37 cellular contexts compared by ENCODE assay signal in the genomic region with DNA sequence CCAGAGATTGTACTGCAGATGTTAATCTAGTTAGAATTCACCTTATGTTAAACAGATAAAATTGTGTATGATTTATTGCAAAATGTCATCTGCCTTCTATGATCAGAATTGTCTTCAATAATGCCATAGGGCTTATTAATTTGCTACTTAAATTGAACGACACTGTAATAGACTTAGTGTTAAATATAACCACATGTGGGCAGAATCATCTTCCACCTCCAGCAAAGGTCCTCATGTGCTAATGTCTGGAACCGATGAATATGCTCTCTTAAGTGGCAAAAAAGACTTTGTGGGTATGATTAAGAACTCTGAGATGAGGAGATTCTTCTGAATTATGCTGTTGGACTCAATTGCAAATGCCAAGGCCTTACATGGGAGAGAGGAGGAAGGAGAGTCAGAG. TPM values are rescaled to one million over a fixed set of nuclear protein-coding genes. Genes with fewer than 3 reads are reported as not detected.
"Had no signal": no experiment of that assay in that cellular context is flagged by ENCODE, and none has a peak within 500 bp of the region (broad histone marks: within the 10 kb centered on the region; RNA-seq: fewer than 3 reads in every experiment).

No MANE protein-coding gene starts in this region.

- DNase-seq: Karpas-422, Kasumi-1, KG1, MG63, MM.1S, MV-4-11, NCI-H1048, NCI-H1092, NCI-H1092 treated with DMSO at 0.1 percent for 48 hours, NCI-H1105, NCI-H1105 treated with DMSO at 0.1 percent for 48 hours, NCI-H1417, NCI-H1417 treated with DMSO at 0.1 percent for 48 hours, NCI-H1436, NCI-H1436 treated with DMSO at 0.1 percent for 48 hours, NCI-H146, NCI-H1694, NCI-H1694 treated with DMSO at 0.1 percent for 48 hours, NCI-H187, NCI-H187 treated with DMSO at 0.1 percent for 48 hours, NCI-H1930, NCI-H2029, NCI-H2029 treated with DMSO at 0.1 percent for 48 hours, NCI-H2081, NCI-H2081 treated with DMSO at 0.1 percent for 48 hours, NCI-H2107, NCI-H2171, NCI-H2171 treated with DMSO at 0.1 percent for 48 hours, NCI-H2227 treated with DMSO at 0.1 percent for 48 hours, NCI-H226, NCI-H345, NCI-H446, NCI-H446 treated with DMSO at 0.1 percent for 48 hours had no signal

RNA-seq across cellular contexts. Expression of a gene that starts 4.3 kb away (rescaled TPM):
- total RNA-seq: LHCN-M2, M059J, MCF 10A, NCI-H460 had no signal

RNA-seq across cellular contexts. Expression of a gene that starts 14.5 kb away (rescaled TPM):
- total RNA-seq: LHCN-M2, M059J, MCF 10A, NCI-H460 had no signal

RNA-seq across cellular contexts. Expression of a gene that starts 24.8 kb away (rescaled TPM):
- total RNA-seq: LHCN-M2, M059J, MCF 10A, NCI-H460 had no signal

RNA-seq across cellular contexts. Expression of a gene that starts 33.1 kb away (rescaled TPM):
- total RNA-seq: LHCN-M2, M059J, MCF 10A, NCI-H460 had no signal

RNA-seq across cellular contexts. Expression of a gene that starts 56.0 kb away (rescaled TPM):
- total RNA-seq: LHCN-M2, M059J, MCF 10A, NCI-H460 had no signal
